8 cellular contexts compared by ENCODE assay signal in the genomic region with DNA sequence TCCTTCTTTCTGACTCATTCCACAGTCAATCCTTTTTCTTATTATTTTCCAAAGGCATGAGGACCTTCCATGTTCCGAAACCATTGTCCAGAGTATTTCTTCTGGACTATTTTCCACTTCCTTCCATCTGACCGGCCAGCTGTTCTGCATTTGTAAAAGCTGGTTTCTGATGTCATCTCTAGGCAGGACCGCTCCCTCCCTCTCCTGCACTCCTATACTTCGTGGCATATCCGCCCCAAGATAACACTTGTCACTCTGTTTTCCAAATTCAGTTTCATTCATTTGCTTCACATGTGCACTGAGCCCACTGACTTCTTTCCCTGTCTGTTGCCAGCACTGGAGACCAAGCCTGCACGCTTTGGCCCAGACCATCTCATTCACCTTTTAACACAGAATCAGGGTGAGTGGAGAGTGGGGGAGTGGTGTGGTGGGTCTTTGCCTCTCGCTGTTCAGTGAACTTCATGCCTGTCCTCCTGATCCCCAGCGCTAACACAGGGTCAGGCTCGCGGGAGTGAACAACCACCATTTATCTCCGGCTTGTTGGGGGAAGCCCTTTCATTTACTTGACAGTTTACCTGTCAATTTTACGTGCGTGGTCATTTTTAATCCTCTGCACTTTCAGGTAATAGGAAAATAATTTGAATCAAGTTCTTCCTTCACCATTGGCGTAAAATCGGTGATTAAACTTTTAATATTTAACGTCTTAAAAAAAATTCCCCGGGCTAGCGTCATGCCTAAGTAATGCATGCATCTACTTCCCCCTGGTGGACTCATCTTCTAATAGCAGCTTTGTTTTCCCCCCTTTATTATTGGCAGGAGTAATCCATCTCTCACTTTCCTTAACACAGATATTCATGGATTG. TPM values are rescaled to one million over a fixed set of nuclear protein-coding genes. Genes with fewer than 3 reads are reported as not detected.
A peak's percentile ranks its signal among the peaks of the same experiment; 100 is the strongest.
DNase-seq lines count a peak whose midpoint lies in the region; ATAC-seq, FAIRE-seq and TF ChIP-seq lines count a peak whose summit lies in the region.

No MANE protein-coding gene starts in this region.

- WGBS in SK-N-SH (ENCODE audit: low lambda C conversion rate) = 44% methylated on average over 18 of the region's 18 CpGs
- WGBS in esophagus squamous epithelium, 2 donors = 22 to 27% methylated on average over 18 of the region's 18 CpGs

- no peak for ATAC-seq in HG03280 (IDR thresholded peaks at IDR 0.05; ENCODE audit: unreplicated experiment)

- H3F3A ChIP-seq in SK-N-SH (replicated peaks; ENCODE audit: insufficient read depth) = peaks cover 45% of the 10 kb centered on the region

- H3K9me3 ChIP-seq in ES-I3 (ENCODE audit: control insufficient read depth, insufficient read depth, low read length) = no peaks in the 10 kb centered on the region
- no peaks in the 10 kb centered on the region for H3K9me3 ChIP-seq in SK-N-SH
- H3K9me3 ChIP-seq in esophagus squamous epithelium = no peaks in the 10 kb centered on the region
- no peaks in the 10 kb centered on the region for H3K9me3 ChIP-seq in muscle layer of duodenum (ENCODE audit: control insufficient read depth in 1 of 2, low read length in 2 of 2)

- H3K27ac ChIP-seq in SK-N-SH (ENCODE audit: low read depth in 2 of 2, low read length in 1 of 2) (peak overlapping the region in 1 of 2 experiments; percentile 27; a peak in 2 of 4 replicates), esophagus squamous epithelium (no peak overlapping the region), muscle layer of duodenum (ENCODE audit: low read length) (no peak overlapping the region)

- H3K27me3 ChIP-seq in SK-N-SH (ENCODE audit: insufficient read depth) (no peaks in the 10 kb centered on the region), esophagus squamous epithelium (no peaks in the 10 kb centered on the region), muscle layer of duodenum (ENCODE audit: low read depth, low read length) (no peaks in the 10 kb centered on the region)

- no peaks in the 10 kb centered on the region for H4K20me1 ChIP-seq in SK-N-SH (ENCODE audit: insufficient read depth)

- DNase-seq in NB4 (ENCODE audit: low read depth) (peak; percentile 70), SK-N-SH (peak; percentile 70), esophagus squamous epithelium (lab: John Stamatoyannopoulos, UW) (no peak)
- no peak for DNase-seq in stimulated activated CD4-positive, alpha-beta T cell treated with anti-CD3 and anti-CD28 coated beads, Interleukin-4, amount 100 ng/mL, for 1 hour

- H3K36me3 ChIP-seq in ES-I3 (ENCODE audit: insufficient read depth, low read length) (no peaks in the 10 kb centered on the region), SK-N-SH (replicated peaks in 1 of 2; ENCODE audit: control insufficient read depth in 1 of 2, insufficient read depth in 2 of 2, low read length in 1 of 2) (peaks cover 0 to 17% of the 10 kb centered on the region in 2 experiments), esophagus squamous epithelium (no peaks in the 10 kb centered on the region), muscle layer of duodenum (ENCODE audit: control insufficient read depth in 1 of 2, insufficient read depth in 2 of 2, low read length in 2 of 2) (no peaks in the 10 kb centered on the region)

- no peaks in the 10 kb centered on the region for H3K79me2 ChIP-seq in SK-N-SH (ENCODE audit: insufficient read depth)

- no peaks in the 10 kb centered on the region for H3K9me2 ChIP-seq in SK-N-SH

- H3K9ac ChIP-seq in ES-I3 (ENCODE audit: low read depth, low read length) (peak overlapping the region; percentile 8; the same call in 1 of the 2 replicates), SK-N-SH (no peak overlapping the region)

- no peak overlapping the region; the same call in 1 of the 2 replicates for H3K4me2 ChIP-seq in SK-N-SH

- POLR2A ChIA-PET in SK-N-SH (lab: Yijun Ruan, JAX) = no interaction called here

- H3K4me1 ChIP-seq in ES-I3 (ENCODE audit: insufficient read depth, low read length) (no peaks in the 10 kb centered on the region), SK-N-SH (ENCODE audit: control insufficient read depth in 1 of 2, insufficient read depth in 2 of 2, low read depth in 1 of 2, low read length in 1 of 2) (peaks cover 3 to 6% of the 10 kb centered on the region in 2 experiments; a peak in 1 of 4 replicates), esophagus squamous epithelium (peaks cover 3 to 9% (median 4%) of the 10 kb centered on the region in 3 donors), muscle layer of duodenum (ENCODE audit: control insufficient read depth in 1 of 2, insufficient read depth in 2 of 2, low read length in 2 of 2) (no peaks in the 10 kb centered on the region)

- H3K4me3 ChIP-seq in NB4 (ENCODE audit: low read depth, low read length) = no peak overlapping the region
- H3K4me3 ChIP-seq in SK-N-SH (ENCODE audit: low read depth in 2 of 2, low read length in 1 of 2) = peak overlapping the region in 1 of 2 experiments; percentile 24; a peak in 1 of 4 replicates
- H3K4me3 ChIP-seq in esophagus squamous epithelium = peak overlapping the region in 3 of 4 donors; percentile 19 to 48 (median 23)
- H3K4me3 ChIP-seq in muscle layer of duodenum (ENCODE audit: low read depth in 1 of 2, low read length in 2 of 2) = peak overlapping the region; percentile 30 to 48

- peak; percentile 92 for TF ChIP-seq RAD21 in SK-N-SH (IDR thresholded peaks at IDR 0.05; ENCODE audit: low read length)

- peak; percentile 67 for FAIRE-seq in A204.1 (lab: Jason Lieb, UNC)

- TF ChIP-seq EP300 in SK-N-SH (IDR thresholded peaks at IDR 0.05; ENCODE audit: borderline replicate concordance in 1 of 2, low read depth in 1 of 2, low read length in 1 of 2) = no peak

- no peak overlapping the region for H2AFZ ChIP-seq in SK-N-SH (ENCODE audit: low read depth)

- TF ChIP-seq CTCF in NB4 (IDR thresholded peaks at IDR 0.05; ENCODE audit: low read depth, low read length) = peak; percentile 77
- peak; percentile 84 for TF ChIP-seq CTCF in SK-N-SH (IDR thresholded peaks at IDR 0.05)
- TF ChIP-seq CTCF in esophagus squamous epithelium (IDR thresholded peaks at IDR 0.05) = peak; percentile 47 to 89 (median 78)

- CTCF ChIA-PET in SK-N-SH (lab: Yijun Ruan, JAX) = interaction anchor here (0.6 to 2.2 kb wide), 39 partner anchors 8 to 1045 kb away, joined by 3 to 13 read pairs (median 3); partner anchors contain the start of genes APPL2 and C12orf75

- intact Hi-C loops in esophagus squamous epithelium (cut with DNase I) = no loop called here

- TF ChIP-seq POLR2A in NB4 (IDR thresholded peaks at IDR 0.05; ENCODE audit: extremely low read depth, insufficient read length) = no peak
- no peak for TF ChIP-seq POLR2A in esophagus squamous epithelium (IDR thresholded peaks at IDR 0.05)

TF ChIP-seq in SK-N-SH, 30 proteins besides CTCF, POLR2A, EP300 and RAD21 (continues in another document):
- TF ChIP-seq NRF1 (IDR thresholded peaks at IDR 0.05; ENCODE audit: low read depth, low read length) (no peak), RFX5 (IDR thresholded peaks at IDR 0.05; ENCODE audit: low read length) (no peak), YY1 (IDR thresholded peaks at IDR 0.05; ENCODE audit: low read depth) (no peak), ELF1 (IDR thresholded peaks at IDR 0.05) (no peak), EZH2phosphoT487 (IDR thresholded peaks at IDR 0.05; ENCODE audit: borderline replicate concordance, low read depth) (no peak), REST (IDR thresholded peaks at IDR 0.05; ENCODE audit: low read depth, low read length) (no peak), MEF2A (IDR thresholded peaks at IDR 0.05; ENCODE audit: borderline replicate concordance, low read depth) (no peak), MXI1 (IDR thresholded peaks at IDR 0.05; ENCODE audit: low read depth, low read length) (no peak), SMC3 (IDR thresholded peaks at IDR 0.05; ENCODE audit: low read depth, low read length) (peak; percentile 63), SIN3A (IDR thresholded peaks at IDR 0.05; ENCODE audit: borderline replicate concordance, low read depth, low read length) (no peak), TCF12 (IDR thresholded peaks at IDR 0.05) (peak; percentile 10; the same call in 1 of the 2 replicates)
- TF ChIP-seq, protein P1, sequence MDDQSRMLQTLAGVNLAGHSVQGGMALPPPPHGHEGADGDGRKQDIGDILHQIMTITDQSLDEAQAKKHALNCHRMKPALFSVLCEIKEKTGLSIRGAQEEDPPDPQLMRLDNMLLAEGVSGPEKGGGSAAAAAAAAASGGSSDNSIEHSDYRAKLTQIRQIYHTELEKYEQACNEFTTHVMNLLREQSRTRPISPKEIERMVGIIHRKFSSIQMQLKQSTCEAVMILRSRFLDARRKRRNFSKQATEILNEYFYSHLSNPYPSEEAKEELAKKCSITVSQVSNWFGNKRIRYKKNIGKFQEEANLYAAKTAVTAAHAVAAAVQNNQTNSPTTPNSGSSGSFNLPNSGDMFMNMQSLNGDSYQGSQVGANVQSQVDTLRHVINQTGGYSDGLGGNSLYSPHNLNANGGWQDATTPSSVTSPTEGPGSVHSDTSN (IDR thresholded peaks at IDR 0.05) = no peak

RNA-seq across cellular contexts. Expression of gene C12orf75, which starts 52.5 kb away (rescaled TPM):
- 221 and 299 TPM in 2 replicates for polyA plus RNA-seq in SK-N-SH (2012; rRNA removed)
- 363 and 501 TPM in 2 replicates for polyA plus RNA-seq in SK-N-SH (2012; cell fraction: cytosol; rRNA removed)
- 63.0 and 90.2 TPM in 2 replicates for polyA plus RNA-seq in SK-N-SH (2012; cell fraction: nucleus; rRNA removed)
- 10 to 100 TPM in 3 of 4 donors, 1 to 10 TPM in 1; 8.5 to 56.3 (median 13.7) TPM for total RNA-seq in esophagus squamous epithelium

Comparison
In these comparisons a context has a peak if more than half of its experiments do, and no peak if none do; other contexts are left out.
1. DNase-seq: peak in NB4 (single experiment) and SK-N-SH (single experiment); none in esophagus squamous epithelium (single experiment) and stimulated activated CD4-positive, alpha-beta T cell treated with anti-CD3 and anti-CD28 coated beads, Interleukin-4, amount 100 ng/mL, for 1 hour (single experiment).
2. Peak in every context shown above with its lines, with median percentiles within 50 percentile points of each other: CTCF ChIP-seq.